19 cellular contexts compared by ENCODE assay signal in genomic region chr2:16726147-16726546, GRCh38.
DNase-seq lines count a peak whose midpoint lies in the region; ATAC-seq and TF ChIP-seq lines count a peak whose summit lies in the region.
"Had no signal": no experiment of that assay in that cellular context is flagged by ENCODE, and none has a peak within 500 bp of the region (broad histone marks: within the 10 kb centered on the region; RNA-seq: fewer than 3 reads in every experiment).

No MANE protein-coding gene starts in this region.

- H3K36me3 Mint-ChIP-seq in natural killer cell treated with Interleukin-12 subunit alpha and Interleukin-12 subunit beta and Interleukin-15 and Interleukin-18, amount 100 ng/mL, for 72 hours: no peaks in the 10 kb centered on the region
- no peaks in the 10 kb centered on the region for H3K36me3 Mint-ChIP-seq in natural killer cell
- H3K36me3 Mint-ChIP-seq: IgD-negative memory B cell had no signal

- DNase-seq in natural killer cell treated with Interleukin-12 subunit alpha and Interleukin-12 subunit beta and Interleukin-15 and Interleukin-18, amount 100 ng/mL, for 72 hours (ENCODE audit: low spot score): no peak
- DNase-seq in natural killer cell (no peak), epithelial cell of esophagus (ENCODE audit: low read depth) (peak; percentile 50), lower lobe of right lung (no peak), kidney glomerular epithelial cell (lab: John Stamatoyannopoulos, UW) (no peak), caudate nucleus (lab: John Stamatoyannopoulos, UW) (no peak)
- DNase-seq: ACHN, GOT3, Kasumi-1, MM.1S, NCI-H1105 treated with DMSO at 0.1 percent for 48 hours, NCI-H1694 treated with DMSO at 0.1 percent for 48 hours, NCI-H510A, NCI-H748 treated with DMSO at 0.1 percent for 48 hours had no signal

- H3K4me2 ChIP-seq in OCI-LY3 (ENCODE audit: low read length): peak overlapping the region; percentile 59

- peaks cover 9% of the 10 kb centered on the region; the same call in 1 of the 2 replicates for H3K9me3 ChIP-seq in OCI-LY3 (ENCODE audit: insufficient read depth, low read length)
- H3K9me3 ChIP-seq in lower lobe of right lung: no peaks in the 10 kb centered on the region

- no peaks in the 10 kb centered on the region for H3K9me3 Mint-ChIP-seq in natural killer cell treated with Interleukin-12 subunit alpha and Interleukin-12 subunit beta and Interleukin-15 and Interleukin-18, amount 100 ng/mL, for 72 hours
- no peaks in the 10 kb centered on the region for H3K9me3 Mint-ChIP-seq in natural killer cell
- H3K9me3 Mint-ChIP-seq: IgD-negative memory B cell had no signal

- H3K36me3 ChIP-seq in OCI-LY3 (replicated peaks; ENCODE audit: low read depth, low read length) (peaks cover 6% of the 10 kb centered on the region), lower lobe of right lung (no peaks in the 10 kb centered on the region)

- no peak for TF ChIP-seq CTCF in natural killer cell (IDR thresholded peaks at IDR 0.05)
- TF ChIP-seq CTCF in OCI-LY3 (IDR thresholded peaks at IDR 0.05; ENCODE audit: low read depth, low read length): no peak
- TF ChIP-seq CTCF in epithelial cell of esophagus (IDR thresholded peaks at IDR 0.05; ENCODE audit: insufficient read depth, low read depth, low read length, missing control alignments): no peak
- TF ChIP-seq CTCF in lower lobe of right lung (IDR thresholded peaks at IDR 0.05): no peak

- H3K4me1 Mint-ChIP-seq in natural killer cell treated with Interleukin-12 subunit alpha and Interleukin-12 subunit beta and Interleukin-15 and Interleukin-18, amount 100 ng/mL, for 72 hours (ENCODE audit: low read depth in 2 of 2): peaks cover 0 to 14% of the 10 kb centered on the region in 2 donors
- H3K4me1 Mint-ChIP-seq in natural killer cell: no peaks in the 10 kb centered on the region

- peaks cover 14% of the 10 kb centered on the region for H3K27me3 ChIP-seq in OCI-LY3 (ENCODE audit: low read depth, low read length)
- no peaks in the 10 kb centered on the region for H3K27me3 ChIP-seq in lower lobe of right lung (ENCODE audit: low read depth)

- no peak overlapping the region for H2AFZ ChIP-seq in OCI-LY3 (ENCODE audit: low read depth, low read length)

- H3K27ac ChIP-seq in OCI-LY3 (ENCODE audit: low read length) (peak overlapping the region; percentile 35; the same call in 1 of the 2 replicates), lower lobe of right lung (no peak overlapping the region), caudate nucleus (ENCODE audit: low read depth, low read length) (no peak overlapping the region)
- H3K27ac ChIP-seq: C4-2B had no signal

- H3K4me1 ChIP-seq in OCI-LY3 (ENCODE audit: low read length) (peaks cover 49% of the 10 kb centered on the region), lower lobe of right lung (no peaks in the 10 kb centered on the region)

- peak overlapping the region; percentile 18 for H3K4me3 Mint-ChIP-seq in natural killer cell treated with Interleukin-12 subunit alpha and Interleukin-12 subunit beta and Interleukin-15 and Interleukin-18, amount 100 ng/mL, for 72 hours
- H3K4me3 Mint-ChIP-seq in natural killer cell: no peak overlapping the region

- no peaks in the 10 kb centered on the region for H4K20me1 ChIP-seq in OCI-LY3 (ENCODE audit: insufficient read depth, low read length)

- ATAC-seq in natural killer cell treated with Interleukin-12 subunit alpha and Interleukin-12 subunit beta and Interleukin-15 and Interleukin-18, amount 100 ng/mL, for 72 hours: no peak
- ATAC-seq in natural killer cell (no peak), lower lobe of right lung (no peak)
- ATAC-seq: HCT116, Panc1 had no signal

- H3K4me3 ChIP-seq in OCI-LY3 (ENCODE audit: low read length) (no peak overlapping the region), epithelial cell of esophagus (ENCODE audit: low read length) (no peak overlapping the region), lower lobe of right lung (no peak overlapping the region)

- H3K79me2 ChIP-seq in OCI-LY3 (ENCODE audit: low read length): no peaks in the 10 kb centered on the region

- H3K27ac Mint-ChIP-seq in natural killer cell treated with Interleukin-12 subunit alpha and Interleukin-12 subunit beta and Interleukin-15 and Interleukin-18, amount 100 ng/mL, for 72 hours: peak overlapping the region in 1 of 2 donors; percentile 4
- no peak overlapping the region for H3K27ac Mint-ChIP-seq in natural killer cell

- peaks cover 24 to 26% of the 10 kb centered on the region in 2 donors for H3K27me3 Mint-ChIP-seq in natural killer cell treated with Interleukin-12 subunit alpha and Interleukin-12 subunit beta and Interleukin-15 and Interleukin-18, amount 100 ng/mL, for 72 hours
- H3K27me3 Mint-ChIP-seq in natural killer cell (ENCODE audit: low read depth in 2 of 2): peaks cover 15 to 30% of the 10 kb centered on the region in 2 donors
- H3K27me3 Mint-ChIP-seq: IgD-negative memory B cell had no signal

- no peak overlapping the region for H3K9ac ChIP-seq in OCI-LY3 (ENCODE audit: low read length)

- intact Hi-C loops in natural killer cell (cut with micrococcal nuclease): no loop called here
- intact Hi-C loops in lower lobe of right lung (cut with DNase I): no loop called here
